In the genomic region with DNA sequence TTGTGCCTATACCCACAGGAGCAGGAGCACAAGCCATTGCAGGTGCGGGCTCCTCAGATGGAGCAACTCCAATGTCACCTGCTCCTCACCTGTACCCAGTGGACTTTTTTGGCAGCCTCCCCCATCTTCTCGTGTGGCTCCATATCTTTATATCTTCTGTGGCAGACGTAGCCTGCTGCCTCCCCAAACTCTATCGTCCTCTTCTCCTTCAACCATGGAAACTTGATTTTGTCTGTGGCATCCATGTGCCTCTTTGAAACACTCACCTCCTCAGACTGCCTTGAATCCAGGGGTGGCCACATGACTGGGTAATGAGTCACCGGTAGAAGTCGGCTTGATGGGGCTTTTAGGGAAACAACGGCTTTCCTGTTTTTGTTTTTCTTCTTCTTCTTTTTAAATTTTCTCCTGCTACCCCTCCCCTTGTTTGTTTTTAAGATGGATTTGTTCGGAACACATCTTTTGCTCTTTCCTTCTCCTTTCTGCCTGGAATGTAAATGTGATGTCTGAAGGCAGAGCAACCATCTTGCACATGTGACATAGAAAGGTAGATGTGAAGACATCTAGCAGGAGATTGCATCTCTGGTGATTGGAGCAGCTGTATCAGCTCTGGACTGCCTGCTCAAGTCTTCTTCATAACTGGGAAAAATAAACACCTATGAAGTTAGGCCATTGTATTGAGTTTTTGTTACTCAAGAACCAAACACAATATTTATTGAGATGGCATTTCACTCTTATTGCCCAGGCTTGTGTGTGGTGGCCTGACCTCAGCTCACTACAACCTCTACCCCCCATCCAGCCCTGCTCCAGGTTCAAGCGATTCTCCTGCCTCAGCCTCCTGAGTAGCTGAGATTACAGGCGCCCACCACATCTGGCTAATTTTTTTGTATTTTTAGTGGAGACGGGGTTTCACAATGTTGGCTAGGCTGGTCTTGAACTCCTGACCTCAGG, we compare ENCODE assay signal across 1 cellular context.
A peak's percentile ranks its signal among the peaks of the same experiment; 100 is the strongest.
TF ChIP-seq lines count a peak whose summit lies in the region.

No MANE protein-coding gene starts in this region.

TF ChIP-seq in HepG2, 621 proteins besides CTCF, POLR2A, EP300 and RAD21 (continued from another document and continues in another):
- TF ChIP-seq, protein P1, sequence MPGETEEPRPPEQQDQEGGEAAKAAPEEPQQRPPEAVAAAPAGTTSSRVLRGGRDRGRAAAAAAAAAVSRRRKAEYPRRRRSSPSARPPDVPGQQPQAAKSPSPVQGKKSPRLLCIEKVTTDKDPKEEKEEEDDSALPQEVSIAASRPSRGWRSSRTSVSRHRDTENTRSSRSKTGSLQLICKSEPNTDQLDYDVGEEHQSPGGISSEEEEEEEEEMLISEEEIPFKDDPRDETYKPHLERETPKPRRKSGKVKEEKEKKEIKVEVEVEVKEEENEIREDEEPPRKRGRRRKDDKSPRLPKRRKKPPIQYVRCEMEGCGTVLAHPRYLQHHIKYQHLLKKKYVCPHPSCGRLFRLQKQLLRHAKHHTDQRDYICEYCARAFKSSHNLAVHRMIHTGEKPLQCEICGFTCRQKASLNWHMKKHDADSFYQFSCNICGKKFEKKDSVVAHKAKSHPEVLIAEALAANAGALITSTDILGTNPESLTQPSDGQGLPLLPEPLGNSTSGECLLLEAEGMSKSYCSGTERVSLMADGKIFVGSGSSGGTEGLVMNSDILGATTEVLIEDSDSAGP (CRISPR knock-in tag; IDR thresholded peaks at IDR 0.05; ENCODE audit: borderline replicate concordance): no peak
- TF ChIP-seq JARID2 (CRISPR knock-in tag; IDR thresholded peaks at IDR 0.05; ENCODE audit: insufficient replicate concordance): no peak
- TF ChIP-seq THAP11 (CRISPR knock-in tag; IDR thresholded peaks at IDR 0.05): no peak
- TF ChIP-seq BRD4 (CRISPR knock-in tag; IDR thresholded peaks at IDR 0.05): no peak
- no peak for TF ChIP-seq CC2D1A (CRISPR knock-in tag; IDR thresholded peaks at IDR 0.05)
- TF ChIP-seq, protein P2, sequence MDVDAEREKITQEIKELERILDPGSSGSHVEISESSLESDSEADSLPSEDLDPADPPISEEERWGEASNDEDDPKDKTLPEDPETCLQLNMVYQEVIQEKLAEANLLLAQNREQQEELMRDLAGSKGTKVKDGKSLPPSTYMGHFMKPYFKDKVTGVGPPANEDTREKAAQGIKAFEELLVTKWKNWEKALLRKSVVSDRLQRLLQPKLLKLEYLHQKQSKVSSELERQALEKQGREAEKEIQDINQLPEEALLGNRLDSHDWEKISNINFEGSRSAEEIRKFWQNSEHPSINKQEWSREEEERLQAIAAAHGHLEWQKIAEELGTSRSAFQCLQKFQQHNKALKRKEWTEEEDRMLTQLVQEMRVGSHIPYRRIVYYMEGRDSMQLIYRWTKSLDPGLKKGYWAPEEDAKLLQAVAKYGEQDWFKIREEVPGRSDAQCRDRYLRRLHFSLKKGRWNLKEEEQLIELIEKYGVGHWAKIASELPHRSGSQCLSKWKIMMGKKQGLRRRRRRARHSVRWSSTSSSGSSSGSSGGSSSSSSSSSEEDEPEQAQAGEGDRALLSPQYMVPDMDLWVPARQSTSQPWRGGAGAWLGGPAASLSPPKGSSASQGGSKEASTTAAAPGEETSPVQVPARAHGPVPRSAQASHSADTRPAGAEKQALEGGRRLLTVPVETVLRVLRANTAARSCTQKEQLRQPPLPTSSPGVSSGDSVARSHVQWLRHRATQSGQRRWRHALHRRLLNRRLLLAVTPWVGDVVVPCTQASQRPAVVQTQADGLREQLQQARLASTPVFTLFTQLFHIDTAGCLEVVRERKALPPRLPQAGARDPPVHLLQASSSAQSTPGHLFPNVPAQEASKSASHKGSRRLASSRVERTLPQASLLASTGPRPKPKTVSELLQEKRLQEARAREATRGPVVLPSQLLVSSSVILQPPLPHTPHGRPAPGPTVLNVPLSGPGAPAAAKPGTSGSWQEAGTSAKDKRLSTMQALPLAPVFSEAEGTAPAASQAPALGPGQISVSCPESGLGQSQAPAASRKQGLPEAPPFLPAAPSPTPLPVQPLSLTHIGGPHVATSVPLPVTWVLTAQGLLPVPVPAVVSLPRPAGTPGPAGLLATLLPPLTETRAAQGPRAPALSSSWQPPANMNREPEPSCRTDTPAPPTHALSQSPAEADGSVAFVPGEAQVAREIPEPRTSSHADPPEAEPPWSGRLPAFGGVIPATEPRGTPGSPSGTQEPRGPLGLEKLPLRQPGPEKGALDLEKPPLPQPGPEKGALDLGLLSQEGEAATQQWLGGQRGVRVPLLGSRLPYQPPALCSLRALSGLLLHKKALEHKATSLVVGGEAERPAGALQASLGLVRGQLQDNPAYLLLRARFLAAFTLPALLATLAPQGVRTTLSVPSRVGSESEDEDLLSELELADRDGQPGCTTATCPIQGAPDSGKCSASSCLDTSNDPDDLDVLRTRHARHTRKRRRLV (CRISPR knock-in tag; IDR thresholded peaks at IDR 0.05): no peak
- no peak for TF ChIP-seq SYNCRIP (IDR thresholded peaks at IDR 0.05; ENCODE audit: insufficient read depth, low read depth, low read length)
- no peak for TF ChIP-seq MAZ (IDR thresholded peaks at IDR 0.05; ENCODE audit: borderline replicate concordance, low read depth, low read length)
- TF ChIP-seq MAZ (CRISPR knock-in tag; IDR thresholded peaks at IDR 0.05; ENCODE audit: low read depth): no peak
- TF ChIP-seq, protein P3, sequence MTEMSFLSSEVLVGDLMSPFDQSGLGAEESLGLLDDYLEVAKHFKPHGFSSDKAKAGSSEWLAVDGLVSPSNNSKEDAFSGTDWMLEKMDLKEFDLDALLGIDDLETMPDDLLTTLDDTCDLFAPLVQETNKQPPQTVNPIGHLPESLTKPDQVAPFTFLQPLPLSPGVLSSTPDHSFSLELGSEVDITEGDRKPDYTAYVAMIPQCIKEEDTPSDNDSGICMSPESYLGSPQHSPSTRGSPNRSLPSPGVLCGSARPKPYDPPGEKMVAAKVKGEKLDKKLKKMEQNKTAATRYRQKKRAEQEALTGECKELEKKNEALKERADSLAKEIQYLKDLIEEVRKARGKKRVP (CRISPR knock-in tag; IDR thresholded peaks at IDR 0.05): no peak
- no peak for TF ChIP-seq ZNF430 (CRISPR knock-in tag; IDR thresholded peaks at IDR 0.05)
- TF ChIP-seq PAXIP1 (CRISPR knock-in tag; conservative IDR thresholded peaks at IDR 0.05): no peak
- no peak for TF ChIP-seq ZC3H4 (CRISPR knock-in tag; IDR thresholded peaks at IDR 0.05; ENCODE audit: borderline replicate concordance)
- TF ChIP-seq JUNB (CRISPR knock-in tag; IDR thresholded peaks at IDR 0.05; ENCODE audit: borderline replicate concordance): no peak
- peak; percentile 59; the same call in 1 of the 2 replicates for TF ChIP-seq TFE3 (CRISPR knock-in tag; IDR thresholded peaks at IDR 0.05)
- TF ChIP-seq DPF2 (CRISPR knock-in tag; IDR thresholded peaks at IDR 0.05; ENCODE audit: borderline replicate concordance, low read depth): no peak
- TF ChIP-seq ATF1 (CRISPR knock-in tag; IDR thresholded peaks at IDR 0.05): no peak
- TF ChIP-seq RFX1 (IDR thresholded peaks at IDR 0.05): no peak
- no peak for TF ChIP-seq U2AF2 (IDR thresholded peaks at IDR 0.05; ENCODE audit: low read depth, low read length)
- TF ChIP-seq ZNF639 (CRISPR knock-in tag; conservative IDR thresholded peaks at IDR 0.05): no peak
- no peak for TF ChIP-seq RNF2 (conservative IDR thresholded peaks at IDR 0.05; ENCODE audit: low read depth)
- TF ChIP-seq, protein P4, sequence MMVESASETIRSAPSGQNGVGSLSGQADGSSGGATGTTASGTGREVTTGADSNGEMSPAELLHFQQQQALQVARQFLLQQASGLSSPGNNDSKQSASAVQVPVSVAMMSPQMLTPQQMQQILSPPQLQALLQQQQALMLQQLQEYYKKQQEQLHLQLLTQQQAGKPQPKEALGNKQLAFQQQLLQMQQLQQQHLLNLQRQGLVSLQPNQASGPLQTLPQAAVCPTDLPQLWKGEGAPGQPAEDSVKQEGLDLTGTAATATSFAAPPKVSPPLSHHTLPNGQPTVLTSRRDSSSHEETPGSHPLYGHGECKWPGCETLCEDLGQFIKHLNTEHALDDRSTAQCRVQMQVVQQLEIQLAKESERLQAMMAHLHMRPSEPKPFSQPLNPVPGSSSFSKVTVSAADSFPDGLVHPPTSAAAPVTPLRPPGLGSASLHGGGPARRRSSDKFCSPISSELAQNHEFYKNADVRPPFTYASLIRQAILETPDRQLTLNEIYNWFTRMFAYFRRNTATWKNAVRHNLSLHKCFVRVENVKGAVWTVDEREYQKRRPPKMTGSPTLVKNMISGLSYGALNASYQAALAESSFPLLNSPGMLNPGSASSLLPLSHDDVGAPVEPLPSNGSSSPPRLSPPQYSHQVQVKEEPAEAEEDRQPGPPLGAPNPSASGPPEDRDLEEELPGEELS (CRISPR knock-in tag; IDR thresholded peaks at IDR 0.05): 0 out of 2 replicates have a peak, but pooled peaks have one; percentile 25
- TF ChIP-seq, protein P5, sequence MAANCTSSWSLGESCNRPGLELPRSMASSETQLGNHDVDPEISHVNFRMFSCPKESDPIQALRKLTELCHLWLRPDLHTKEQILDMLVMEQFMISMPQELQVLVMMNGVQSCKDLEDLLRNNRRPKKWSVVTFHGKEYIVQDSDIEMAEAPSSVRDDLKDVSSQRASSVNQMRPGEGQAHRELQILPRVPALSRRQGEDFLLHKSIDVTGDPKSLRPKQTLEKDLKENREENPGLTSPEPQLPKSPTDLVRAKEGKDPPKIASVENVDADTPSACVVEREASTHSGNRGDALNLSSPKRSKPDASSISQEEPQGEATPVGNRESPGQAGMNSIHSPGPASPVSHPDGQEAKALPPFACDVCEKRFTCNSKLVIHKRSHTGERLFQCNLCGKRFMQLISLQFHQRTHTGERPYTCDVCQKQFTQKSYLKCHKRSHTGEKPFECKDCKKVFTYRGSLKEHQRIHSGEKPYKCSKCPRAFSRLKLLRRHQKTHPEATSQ (CRISPR knock-in tag; IDR thresholded peaks at IDR 0.05; ENCODE audit: borderline replicate concordance): no peak
- TF ChIP-seq MAFK (conservative IDR thresholded peaks at IDR 0.05 in 1 of 2, IDR thresholded peaks at IDR 0.05 in 1 of 2; ENCODE audit: low read length in 2 of 2): no peak
- TF ChIP-seq, protein P6, sequence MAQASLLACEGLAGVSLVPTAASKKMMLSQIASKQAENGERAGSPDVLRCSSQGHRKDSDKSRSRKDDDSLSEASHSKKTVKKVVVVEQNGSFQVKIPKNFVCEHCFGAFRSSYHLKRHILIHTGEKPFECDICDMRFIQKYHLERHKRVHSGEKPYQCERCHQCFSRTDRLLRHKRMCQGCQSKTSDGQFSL (CRISPR knock-in tag; IDR thresholded peaks at IDR 0.05): no peak
- TF ChIP-seq ZFP36 (IDR thresholded peaks at IDR 0.05; ENCODE audit: borderline replicate concordance, low read depth, low read length, partially characterized antibody): no peak
- no peak for TF ChIP-seq HDAC2 (CRISPR knock-in tag; IDR thresholded peaks at IDR 0.05)
- no peak for TF ChIP-seq HNRNPH1 (optimal IDR thresholded peaks at IDR 0.05; ENCODE audit: low read depth, low read length)
- no peak for TF ChIP-seq ZNF329 (CRISPR knock-in tag; IDR thresholded peaks at IDR 0.05; ENCODE audit: low read depth)
- no peak for TF ChIP-seq HOXA9 (CRISPR knock-in tag; IDR thresholded peaks at IDR 0.05; ENCODE audit: borderline replicate concordance)
- TF ChIP-seq ZNF772 (CRISPR knock-in tag; IDR thresholded peaks at IDR 0.05): no peak
- TF ChIP-seq, protein P7, sequence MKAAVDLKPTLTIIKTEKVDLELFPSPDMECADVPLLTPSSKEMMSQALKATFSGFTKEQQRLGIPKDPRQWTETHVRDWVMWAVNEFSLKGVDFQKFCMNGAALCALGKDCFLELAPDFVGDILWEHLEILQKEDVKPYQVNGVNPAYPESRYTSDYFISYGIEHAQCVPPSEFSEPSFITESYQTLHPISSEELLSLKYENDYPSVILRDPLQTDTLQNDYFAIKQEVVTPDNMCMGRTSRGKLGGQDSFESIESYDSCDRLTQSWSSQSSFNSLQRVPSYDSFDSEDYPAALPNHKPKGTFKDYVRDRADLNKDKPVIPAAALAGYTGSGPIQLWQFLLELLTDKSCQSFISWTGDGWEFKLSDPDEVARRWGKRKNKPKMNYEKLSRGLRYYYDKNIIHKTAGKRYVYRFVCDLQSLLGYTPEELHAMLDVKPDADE (CRISPR knock-in tag; IDR thresholded peaks at IDR 0.05): no peak
- TF ChIP-seq HNRNPUL1 (IDR thresholded peaks at IDR 0.05; ENCODE audit: low read depth, low read length): no peak
- peak; percentile 8; the same call in 1 of the 2 replicates for TF ChIP-seq RAD51 (IDR thresholded peaks at IDR 0.05; ENCODE audit: borderline replicate concordance)
- TF ChIP-seq ZSCAN30 (CRISPR knock-in tag; IDR thresholded peaks at IDR 0.05): no peak
- peak; percentile 14; the same call in 1 of the 2 replicates for TF ChIP-seq ERF (CRISPR knock-in tag; IDR thresholded peaks at IDR 0.05)
